In the genomic region with DNA sequence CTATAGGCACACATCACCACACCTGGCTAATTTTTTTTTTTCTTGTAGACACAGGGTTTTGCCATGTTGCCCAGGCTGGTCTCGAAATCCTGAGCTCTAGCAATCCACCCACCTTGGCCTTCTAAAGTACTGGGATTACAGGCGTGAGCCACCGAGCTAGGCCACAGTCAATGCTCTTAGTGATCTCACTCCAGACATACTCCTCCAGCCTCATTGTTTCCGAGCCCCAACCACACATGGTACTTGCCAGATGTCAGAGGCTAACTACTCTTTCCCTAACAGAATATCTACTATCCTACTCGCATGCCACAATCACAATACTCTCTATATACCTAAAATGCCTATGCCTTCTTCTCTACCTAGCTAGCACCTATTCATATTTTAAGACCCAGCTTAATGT, we compare ENCODE assay signal across 29 cellular contexts.
"Had no signal": no experiment of that assay in that cellular context is flagged by ENCODE, and none has a peak within 500 bp of the region (broad histone marks: within the 10 kb centered on the region; RNA-seq: fewer than 3 reads in every experiment).

No MANE protein-coding gene starts in this region.

- H3K9me3 Mint-ChIP-seq: activated CD4-positive, alpha-beta memory T cell treated with anti-CD3 and anti-CD28 coated beads for 36 hours; activated CD4-positive, alpha-beta T cell treated with anti-CD3 and anti-CD28 coated beads, Interleukin-2, amount 10 ng/mL, durations not matched to agents 24 days and 14 days; central memory CD8-positive, alpha-beta T cell; dendritic cell treated with granulocyte-macrophage colony-stimulating factor and Interleukin-4, amounts not matched to agents 40 ng/mL and 50 ng/mL, for 4 days; endodermal cell; T-cell; T-helper 1 cell treated with Interleukin-12 subunit alpha and Interleukin-12 subunit beta and Interleukin-4 antibody, amounts not matched to agents 30 μg/mL and 1 μg/mL, for 36 hours; T-helper 2 cell treated with Interferon-gamma antibody and Interleukin-4, amounts not matched to agents 5 μg/mL and 100 μg/mL, for 36 hours had no signal

- H3K36me3 ChIP-seq: brain microvascular endothelial cell had no signal

- H3K36me3 Mint-ChIP-seq: activated CD4-positive, alpha-beta memory T cell treated with anti-CD3 and anti-CD28 coated beads for 36 hours had no signal

- H3K27me3 ChIP-seq: ascending aorta, brain microvascular endothelial cell, dorsolateral prefrontal cortex had no signal

- ATAC-seq: activated CD4-positive, alpha-beta T cell treated with anti-CD3 and anti-CD28 coated beads for 36 hours; activated CD8-positive, alpha-beta memory T cell treated with anti-CD3 and anti-CD28 coated beads, Interleukin-2, amount 10 ng/mL, durations not matched to agents 7 days and 5 days; activated CD8-positive, alpha-beta T cell treated with anti-CD3 and anti-CD28 coated beads, Interleukin-2, amount 10 ng/mL, durations not matched to agents 7 days and 5 days; esophagus mucosa; T-cell had no signal

- H3K27me3 Mint-ChIP-seq: activated CD4-positive, alpha-beta memory T cell treated with anti-CD3 and anti-CD28 coated beads for 36 hours; activated CD4-positive, alpha-beta T cell treated with anti-CD3 and anti-CD28 coated beads for 36 hours; activated CD4-positive, alpha-beta T cell treated with anti-CD3 and anti-CD28 coated beads, Interleukin-2, amount 10 ng/mL, durations not matched to agents 24 days and 14 days; activated CD8-positive, alpha-beta memory T cell treated with anti-CD3 and anti-CD28 coated beads, Interleukin-2, amount 10 ng/mL, durations not matched to agents 7 days and 5 days; activated naive CD8-positive, alpha-beta T cell; central memory CD8-positive, alpha-beta T cell; dendritic cell treated with granulocyte-macrophage colony-stimulating factor and Interleukin-4, amounts not matched to agents 40 ng/mL and 50 ng/mL, for 4 days; T-cell had no signal

- H3K4me1 ChIP-seq: ascending aorta had no signal

- H3K4me1 Mint-ChIP-seq: activated CD4-positive, alpha-beta T cell treated with anti-CD3 and anti-CD28 coated beads for 36 hours; activated CD8-positive, alpha-beta memory T cell treated with anti-CD3 and anti-CD28 coated beads, Interleukin-2, amount 10 ng/mL, durations not matched to agents 7 days and 5 days had no signal

- H3K9me3 ChIP-seq: ascending aorta had no signal

- H3K4me3 ChIP-seq: ascending aorta, coronary artery, dorsolateral prefrontal cortex had no signal

- H3K4me3 Mint-ChIP-seq: activated CD4-positive, alpha-beta memory T cell treated with anti-CD3 and anti-CD28 coated beads for 36 hours; activated CD4-positive, alpha-beta T cell treated with anti-CD3 and anti-CD28 coated beads for 36 hours; activated CD4-positive, alpha-beta T cell treated with anti-CD3 and anti-CD28 coated beads, Interleukin-2, amount 10 ng/mL, durations not matched to agents 24 days and 14 days; activated CD8-positive, alpha-beta memory T cell treated with anti-CD3 and anti-CD28 coated beads, Interleukin-2, amount 10 ng/mL, durations not matched to agents 7 days and 5 days; activated CD8-positive, alpha-beta T cell treated with anti-CD3 and anti-CD28 coated beads, Interleukin-2, amount 10 ng/mL, durations not matched to agents 7 days and 5 days; activated naive CD8-positive, alpha-beta T cell; central memory CD8-positive, alpha-beta T cell; dendritic cell treated with granulocyte-macrophage colony-stimulating factor and Interleukin-4, amounts not matched to agents 40 ng/mL and 50 ng/mL, for 4 days; endodermal cell; T-cell; T-helper 1 cell treated with Interleukin-12 subunit alpha and Interleukin-12 subunit beta and Interleukin-4 antibody, amounts not matched to agents 30 μg/mL and 1 μg/mL, for 36 hours; T-helper 2 cell treated with Interferon-gamma antibody and Interleukin-4, amounts not matched to agents 5 μg/mL and 100 μg/mL, for 36 hours had no signal

- H3K27ac ChIP-seq: ascending aorta, brain microvascular endothelial cell, coronary artery had no signal

- H3K27ac Mint-ChIP-seq: activated CD4-positive, alpha-beta memory T cell treated with anti-CD3 and anti-CD28 coated beads for 36 hours; activated CD4-positive, alpha-beta T cell treated with anti-CD3 and anti-CD28 coated beads for 36 hours; activated CD4-positive, alpha-beta T cell treated with anti-CD3 and anti-CD28 coated beads, Interleukin-2, amount 10 ng/mL, durations not matched to agents 24 days and 14 days; activated CD8-positive, alpha-beta memory T cell treated with anti-CD3 and anti-CD28 coated beads, Interleukin-2, amount 10 ng/mL, durations not matched to agents 7 days and 5 days; activated CD8-positive, alpha-beta T cell treated with anti-CD3 and anti-CD28 coated beads, Interleukin-2, amount 10 ng/mL, durations not matched to agents 7 days and 5 days; activated naive CD8-positive, alpha-beta T cell; dendritic cell treated with granulocyte-macrophage colony-stimulating factor and Interleukin-4, amounts not matched to agents 40 ng/mL and 50 ng/mL, for 4 days; endodermal cell; T-cell; T-helper 1 cell treated with Interleukin-12 subunit alpha and Interleukin-12 subunit beta and Interleukin-4 antibody, amounts not matched to agents 30 μg/mL and 1 μg/mL, for 36 hours; T-helper 2 cell treated with Interferon-gamma antibody and Interleukin-4, amounts not matched to agents 5 μg/mL and 100 μg/mL, for 36 hours had no signal

- DNase-seq: activated CD4-positive, alpha-beta memory T cell treated with anti-CD3 and anti-CD28 coated beads for 36 hours; activated CD4-positive, alpha-beta T cell treated with anti-CD3 and anti-CD28 coated beads for 36 hours; activated CD4-positive, alpha-beta T cell treated with anti-CD3 and anti-CD28 coated beads, Interleukin-2, amount 10 ng/mL, durations not matched to agents 24 days and 14 days; activated CD4-positive, CD25-positive, alpha-beta regulatory T cell; activated CD4-positive, CD25-positive, alpha-beta regulatory T cell treated with anti-CD3 and anti-CD28 coated beads, Interleukin-2, amount 50 U/mL, for 72 hours; activated CD8-positive, alpha-beta memory T cell treated with anti-CD3 and anti-CD28 coated beads, Interleukin-2, amount 10 ng/mL, durations not matched to agents 7 days and 5 days; activated CD8-positive, alpha-beta memory T cell treated with anti-CD3 and anti-CD28 coated beads, Interleukin-2, amount 50 U/mL, for 4 hours; activated CD8-positive, alpha-beta T cell treated with anti-CD3 and anti-CD28 coated beads, Interleukin-2, amount 10 ng/mL, durations not matched to agents 7 days and 5 days; activated gamma-delta T cell treated with Interleukin-2 at 50 U/mL for 16 hours; activated naive CD4-positive, alpha-beta T cell treated with anti-CD3 and anti-CD28 coated beads, Interleukin-2, amount 50 U/mL, for 16 hours; activated naive CD4-positive, alpha-beta T cell treated with Interleukin-2 at 50 U/mL for 16 hours; activated T-cell treated with anti-CD3 and anti-CD28 coated beads, Interleukin-2, amount 50 U/mL, for 1 hour; activated T-cell treated with anti-CD3 and anti-CD28 coated beads, Interleukin-2, amount 50 U/mL, for 48 hours; brain microvascular endothelial cell; dorsolateral prefrontal cortex; effector memory CD4-positive, alpha-beta T cell; endodermal cell; foreskin fibroblast; head of caudate nucleus; SW 1271; T-cell had no signal
